8 cellular contexts compared by ENCODE assay signal in genomic region chr5:151068571-151069197, GRCh38. TPM values are rescaled to one million over a fixed set of nuclear protein-coding genes. Genes with fewer than 3 reads are reported as not detected.
DNase-seq lines count a peak whose midpoint lies in the region; ATAC-seq and TF ChIP-seq lines count a peak whose summit lies in the region.

No MANE protein-coding gene starts in this region.

- H3K9me3 ChIP-seq in heart right ventricle: no peaks in the 10 kb centered on the region

- ATAC-seq in GM18508 (IDR thresholded peaks at IDR 0.05; ENCODE audit: insufficient read depth, unreplicated experiment) (peak; percentile 41), GM21576 (IDR thresholded peaks at IDR 0.05; ENCODE audit: unreplicated experiment) (peak; percentile 63), heart right ventricle (peak; percentile 21 to 63 (median 50))
- ATAC-seq in stimulated activated naive CD8-positive, alpha-beta T cell treated with anti-CD3 and anti-CD28 coated beads, Interleukin-15, amount 100 ng/mL, for 72 hours: peak; percentile 95

- peak overlapping the region; percentile 23 to 89 (median 78) for H3K27ac ChIP-seq in heart right ventricle

- H3K36me3 ChIP-seq in heart right ventricle: peaks cover 0 to 54% (median 0%) of the 10 kb centered on the region in 9 donors

- no peak overlapping the region for H3K4me3 ChIP-seq in heart right ventricle

- peak overlapping the region; percentile 66 to 69 for H3K4me3 Mint-ChIP-seq in stimulated activated naive CD8-positive, alpha-beta T cell treated with anti-CD3 and anti-CD28 coated beads, Interleukin-15, amount 100 ng/mL, for 72 hours

- no peaks in the 10 kb centered on the region for H3K27me3 Mint-ChIP-seq in stimulated activated naive CD8-positive, alpha-beta T cell treated with anti-CD3 and anti-CD28 coated beads, Interleukin-15, amount 100 ng/mL, for 72 hours

- peaks cover 100% of the 10 kb centered on the region for H3K4me1 Mint-ChIP-seq in stimulated activated naive CD8-positive, alpha-beta T cell treated with anti-CD3 and anti-CD28 coated beads, Interleukin-15, amount 100 ng/mL, for 72 hours

- intact Hi-C loops in heart right ventricle (cut with DNase I): no loop called here

- peak overlapping the region; percentile 60 to 92 for H3K27ac Mint-ChIP-seq in stimulated activated naive CD8-positive, alpha-beta T cell treated with anti-CD3 and anti-CD28 coated beads, Interleukin-15, amount 100 ng/mL, for 72 hours

- no peaks in the 10 kb centered on the region for H3K27me3 ChIP-seq in heart right ventricle

- WGBS in heart right ventricle, 2 donors: 44 to 47% methylated on average over 9 of the region's 9 CpGs

- TF ChIP-seq CTCF in heart right ventricle (IDR thresholded peaks at IDR 0.05): no peak

- H3K9me3 Mint-ChIP-seq in stimulated activated naive CD8-positive, alpha-beta T cell treated with anti-CD3 and anti-CD28 coated beads, Interleukin-15, amount 100 ng/mL, for 72 hours: no peaks in the 10 kb centered on the region

- peaks cover 46 to 93% (median 89%) of the 10 kb centered on the region in 9 donors for H3K4me1 ChIP-seq in heart right ventricle

- peak; percentile 69 for DNase-seq in NAMALWA (ENCODE audit: low spot score)
- no peak for DNase-seq in heart right ventricle
- peak; percentile 66 to 88 for DNase-seq in stimulated activated naive CD8-positive, alpha-beta T cell treated with anti-CD3 and anti-CD28 coated beads, Interleukin-15, amount 100 ng/mL, for 72 hours
- no peak for DNase-seq in amniotic stem cell (lab: John Stamatoyannopoulos, UW)
- no peak for DNase-seq in activated CD4-positive, CD25-positive, alpha-beta regulatory T cell treated with anti-CD3 and anti-CD28 coated beads, Interleukin-2, amount 50 U/mL, for 72 hours
- no peak for DNase-seq in COLO829 (ENCODE audit: low spot score)

RNA-seq across cellular contexts. Expression of gene TNIP1, which starts 12.2 kb away (rescaled TPM):
- total RNA-seq in heart right ventricle: 100 to 1,000 TPM; 113 to 130 (median 125) TPM
- polyA plus RNA-seq in heart right ventricle: 10 to 100 TPM; 63.8 to 78.1 TPM

RNA-seq across cellular contexts. Expression of gene GPX3, which starts 48.3 kb away (rescaled TPM):
- total RNA-seq in heart right ventricle: 100 to 1,000 TPM; 208 to 990 (median 601) TPM
- 1,000 to 10,000 TPM; 1,059 to 1,234 TPM for polyA plus RNA-seq in heart right ventricle

Comparison
In these comparisons a context has a peak if more than half of its experiments do, and no peak if none do; other contexts are left out.
1. ATAC-seq: peak in every context shown above with its lines; median percentile 95 in stimulated activated naive CD8-positive, alpha-beta T cell treated with anti-CD3 and anti-CD28 coated beads, Interleukin-15, amount 100 ng/mL, for 72 hours; 63 in GM21576; 50 in heart right ventricle; 41 in GM18508.
2. DNase-seq: peak in NAMALWA (single experiment) and stimulated activated naive CD8-positive, alpha-beta T cell treated with anti-CD3 and anti-CD28 coated beads, Interleukin-15, amount 100 ng/mL, for 72 hours (2 of 2); none in heart right ventricle (0 of 2), amniotic stem cell (single experiment), activated CD4-positive, CD25-positive, alpha-beta regulatory T cell treated with anti-CD3 and anti-CD28 coated beads, Interleukin-2, amount 50 U/mL, for 72 hours (single experiment) and COLO829 (single experiment).